In the genomic region with DNA sequence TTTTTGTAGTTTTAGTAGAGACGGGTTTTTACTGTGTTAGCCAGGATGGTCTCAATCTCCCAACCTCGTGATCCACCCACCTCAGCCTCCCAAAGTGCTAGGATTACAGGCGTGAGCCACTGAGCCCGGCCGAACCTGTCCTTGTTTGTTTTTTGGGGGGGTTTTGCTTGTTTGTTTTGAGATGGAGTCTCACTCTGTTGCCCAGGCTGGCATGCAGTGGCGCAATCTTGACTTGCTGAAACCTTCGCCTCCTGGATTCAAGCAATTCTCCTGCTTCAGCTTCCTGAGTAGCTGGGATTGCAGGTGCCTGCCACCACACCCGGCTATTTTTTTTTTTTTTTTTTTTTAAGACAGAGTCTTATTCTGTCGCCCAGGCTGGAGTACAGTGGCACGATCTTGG, we compare ENCODE assay signal across 1 cellular context. TPM values are rescaled to one million over a fixed set of nuclear protein-coding genes. Genes with fewer than 3 reads are reported as not detected.
"Had no signal": no experiment of that assay in that cellular context is flagged by ENCODE, and none has a peak within 500 bp of the region (broad histone marks: within the 10 kb centered on the region; RNA-seq: fewer than 3 reads in every experiment).

No MANE protein-coding gene starts in this region.

RNA-seq across cellular contexts. Expression of a gene that starts 24.9 kb away (rescaled TPM):
- total RNA-seq: skeletal muscle tissue had no signal
